Comparison of ENCODE assay signal across 1 cellular context in the genomic region with DNA sequence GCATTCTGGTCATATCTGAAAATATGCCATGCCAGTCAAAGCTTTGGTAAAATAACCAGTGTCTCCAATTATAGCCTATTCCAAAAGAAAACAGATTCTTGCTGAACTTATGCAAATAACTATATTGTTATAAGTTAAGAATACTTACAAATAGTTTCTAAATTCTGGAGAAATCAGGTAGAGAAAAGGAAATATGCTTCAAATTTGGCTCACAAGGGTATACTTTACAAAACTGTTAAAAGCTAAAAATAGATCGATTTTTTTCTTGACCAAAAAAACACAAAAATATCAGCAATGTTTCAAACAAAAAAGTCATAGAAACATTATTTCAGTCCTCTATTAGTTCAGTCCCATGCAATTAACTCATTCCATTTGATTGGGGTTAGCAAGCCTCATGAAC.
A peak's percentile ranks its signal among the peaks of the same experiment; 100 is the strongest.
TF ChIP-seq lines count a peak whose summit lies in the region.

No MANE protein-coding gene starts in this region.

TF ChIP-seq in HEK293, 187 proteins besides CTCF, POLR2A, EP300 and RAD21 (continued from another document):
- 0 out of 2 replicates have a peak, but pooled peaks have one; percentile 24 for TF ChIP-seq ZNF133 (tag by site-specific recombination; IDR thresholded peaks at IDR 0.05)
- TF ChIP-seq ZNF549 (tag by site-specific recombination; IDR thresholded peaks at IDR 0.05), result peak; percentile 38; the same call in 1 of the 2 replicates
- peak; percentile 21; the same call in 1 of the 2 replicates for TF ChIP-seq ZNF140 (tag by site-specific recombination; IDR thresholded peaks at IDR 0.05)
- TF ChIP-seq SETDB1 (IDR thresholded peaks at IDR 0.05; ENCODE audit: insufficient read length, low read length), result peak; percentile 95
